In genomic region chr1:198167436-198167934, GRCh38 we compare ENCODE assay signal across 8 cellular contexts. TPM values are rescaled to one million over a fixed set of nuclear protein-coding genes. Genes with fewer than 3 reads are reported as not detected.
DNase-seq lines count a peak whose midpoint lies in the region; ATAC-seq, FAIRE-seq and TF ChIP-seq lines count a peak whose summit lies in the region.

No MANE protein-coding gene starts in this region.

- H2AFZ ChIP-seq in GM12878 (ENCODE audit: control insufficient read depth, low read depth, low read length) (no peak overlapping the region), MM.1S (ENCODE audit: low read length) (no peak overlapping the region)

- ATAC-seq in GM18505 (IDR thresholded peaks at IDR 0.05; ENCODE audit: unreplicated experiment) (peak; percentile 61), GM21737 (IDR thresholded peaks at IDR 0.05; ENCODE audit: unreplicated experiment) (peak; percentile 55), GM12878 (peak; percentile 80), GM18873 (IDR thresholded peaks at IDR 0.05; ENCODE audit: low FRiP score, unreplicated experiment) (no peak)

- TF ChIP-seq CTCF in GM12878 (IDR thresholded peaks at IDR 0.05 in 2 of 3, conservative IDR thresholded peaks at IDR 0.05 in 1 of 3; ENCODE audit: control insufficient read depth in 2 of 3, extremely low read depth in 1 of 3, insufficient read depth in 1 of 3, low read depth in 3 of 3, low read length in 3 of 3) = no peak
- TF ChIP-seq CTCF in MM.1S (IDR thresholded peaks at IDR 0.05; ENCODE audit: low read length) = no peak

- in situ Hi-C loops in GM12878 (cut with MboI) = loop anchor here (10.0 kb wide), 1 partner anchor 507 kb away; no protein-coding TSS in a partner anchor

- H3K36me3 ChIP-seq in GM12878 (ENCODE audit: control insufficient read depth in 2 of 2, insufficient read depth in 2 of 2, low read length in 1 of 2) = no peaks in the 10 kb centered on the region; a peak in 1 of 4 replicates
- H3K36me3 ChIP-seq in skeletal muscle satellite cell (ENCODE audit: insufficient read depth, low read length) = no peaks in the 10 kb centered on the region
- H3K36me3 ChIP-seq in MM.1S (replicated peaks; ENCODE audit: insufficient read depth, low read length) = no peaks in the 10 kb centered on the region

- peak overlapping the region; percentile 59 for H3K27ac ChIP-seq in GM12878 (ENCODE audit: control insufficient read depth, insufficient read depth)
- no peak overlapping the region for H3K27ac ChIP-seq in MM.1S (ENCODE audit: low read length)

- POLR2A ChIA-PET in GM12878 (lab: Charles Lee) = interaction anchor here (0.6 to 3.4 kb wide), 5 partner anchors 9 to 489 kb away, joined by 3 to 17 read pairs (median 4); no protein-coding TSS in a partner anchor

- H3K4me1 ChIP-seq in GM12878 (ENCODE audit: control insufficient read depth, insufficient read depth, low read length) (peaks cover 47% of the 10 kb centered on the region), skeletal muscle satellite cell (ENCODE audit: control insufficient read depth, insufficient read depth, low read length) (peaks cover 38% of the 10 kb centered on the region), MM.1S (ENCODE audit: low read length) (peaks cover 1% of the 10 kb centered on the region; the same call in 1 of the 2 replicates)

- RAD21 ChIA-PET in GM12878 (lab: Charles Lee; ENCODE audit: unreplicated experiment) = interaction anchor here (0.6 to 2.0 kb wide), 8 partner anchors 9 to 489 kb away, joined by 3 to 14 read pairs (median 5); partner anchors contain the start of gene NEK7

- H3K9ac ChIP-seq in GM12878 (ENCODE audit: control insufficient read depth, insufficient read depth, low read length) (peak overlapping the region; percentile 15; the same call in 1 of the 2 replicates), skeletal muscle satellite cell (ENCODE audit: low read depth, low read length) (no peak overlapping the region), MM.1S (ENCODE audit: low read length) (no peak overlapping the region)

- DNase-seq in LHCN-M2 (ENCODE audit: low read depth) (peak; percentile 50), GM12878 (ENCODE audit: low read depth, low spot score) (peak; percentile 85), MM.1S (no peak), superior temporal gyrus (ENCODE audit: extremely low spot score) (no peak)

- TF ChIP-seq EP300 in GM12878 (IDR thresholded peaks at IDR 0.05; ENCODE audit: borderline replicate concordance in 1 of 2, control insufficient read depth in 1 of 2, low read depth in 2 of 2, low read length in 2 of 2) = peak; percentile 67 to 89; a peak in 3 of 4 replicates

- CTCF ChIA-PET in GM12878 (lab: Yijun Ruan, JAX) = interaction anchor here (0.8 to 3.4 kb wide), 6 partner anchors 9 to 32 kb away, joined by 3 to 18 read pairs (median 4); partner anchors contain the start of gene NEK7

- H4K20me1 ChIP-seq in GM12878 (ENCODE audit: control insufficient read depth, insufficient read depth) (no peaks in the 10 kb centered on the region), MM.1S (ENCODE audit: insufficient read depth, low read length) (peaks cover 25% of the 10 kb centered on the region; the same call in 1 of the 2 replicates)

- peak overlapping the region; percentile 84 for H3K4me2 ChIP-seq in GM12878 (ENCODE audit: control insufficient read depth, insufficient read depth)
- H3K4me2 ChIP-seq in skeletal muscle satellite cell (ENCODE audit: low read length) = peak overlapping the region; percentile 53
- no peak overlapping the region for H3K4me2 ChIP-seq in MM.1S (ENCODE audit: low read depth, low read length)

- H3K27me3 ChIP-seq in GM12878 (replicated peaks in 1 of 2; ENCODE audit: control insufficient read depth in 2 of 2, insufficient read depth in 2 of 2, low read length in 1 of 2) (no peaks in the 10 kb centered on the region), skeletal muscle satellite cell (ENCODE audit: control insufficient read depth, insufficient read depth, low read length) (no peaks in the 10 kb centered on the region), MM.1S (replicated peaks; ENCODE audit: insufficient read depth, low read length) (no peaks in the 10 kb centered on the region)

- H3K4me3 ChIP-seq in GM12878 (peak overlapping the region; percentile 57), skeletal muscle satellite cell (ENCODE audit: low read length) (no peak overlapping the region), MM.1S (ENCODE audit: low read length) (no peak overlapping the region)

- 4% methylated on average over 3 of the region's 3 CpGs for WGBS in GM12878 (ENCODE audit: insufficient coverage, insufficient replicate concordance, low lambda C conversion rate, missing lambda C conversion rate)

- no peaks in the 10 kb centered on the region for H3K9me2 ChIP-seq in MM.1S (replicated peaks; ENCODE audit: insufficient read depth, low read length)

- H3F3A ChIP-seq in MM.1S (ENCODE audit: insufficient read depth, low read length) = no peaks in the 10 kb centered on the region

- intact Hi-C loops in GM12878 (cut with micrococcal nuclease; ENCODE audit: unreplicated experiment) = no loop called here

- FAIRE-seq in GM12878 (lab: Jason Lieb, UNC) = no peak

- peaks cover 86% of the 10 kb centered on the region for H3K79me2 ChIP-seq in GM12878 (ENCODE audit: control insufficient read depth, insufficient read depth, low read length)
- peaks cover 100% of the 10 kb centered on the region for H3K79me2 ChIP-seq in MM.1S (ENCODE audit: low read length)

- TF ChIP-seq POLR2A in GM18505 (IDR thresholded peaks at IDR 0.05; ENCODE audit: borderline replicate concordance, extremely low read depth, insufficient read depth, insufficient read length) (no peak), GM12878 (IDR thresholded peaks at IDR 0.05; ENCODE audit: low read depth, low read length) (no peak)

- no peak for TF ChIP-seq RAD21 in GM12878 (IDR thresholded peaks at IDR 0.05; ENCODE audit: insufficient read depth, low read depth, low read length)

- no TSS peak for BruUV-seq in GM12878 (replicated peaks; lab: Mats Ljungman, UMichigan)

- SMC1A ChIA-PET in GM12878 (lab: Charles Lee; ENCODE audit: uncharacterized antibody, unreplicated experiment) = interaction anchor here (0.7 to 6.1 kb wide), 12 partner anchors 8 to 191 kb away, joined by 3 to 44 read pairs (median 4); no protein-coding TSS in a partner anchor

- H3K9me3 ChIP-seq in GM12878 (replicated peaks; ENCODE audit: control insufficient read depth, insufficient read depth, low read length) = no peaks in the 10 kb centered on the region; the same call in 2 of the 3 replicates
- no peaks in the 10 kb centered on the region for H3K9me3 ChIP-seq in skeletal muscle satellite cell (replicated peaks; ENCODE audit: low read length)
- H3K9me3 ChIP-seq in MM.1S (replicated peaks; ENCODE audit: insufficient read depth, low read length) = no peaks in the 10 kb centered on the region

TF ChIP-seq in GM12878, 131 proteins besides CTCF, POLR2A, EP300 and RAD21 (continues in another document):
- TF ChIP-seq SREBF2 (IDR thresholded peaks at IDR 0.05; ENCODE audit: low read length) (no peak), BCL3 (IDR thresholded peaks at IDR 0.05; ENCODE audit: borderline replicate concordance, insufficient read depth, low read depth, low read length, poor library complexity, severe bottlenecking) (no peak), MEF2A (IDR thresholded peaks at IDR 0.05; ENCODE audit: insufficient read depth, low read depth, low read length) (no peak), ZNF217 (IDR thresholded peaks at IDR 0.05) (peak; percentile 73; the same call in 1 of the 2 replicates), BHLHE40 (IDR thresholded peaks at IDR 0.05; ENCODE audit: borderline replicate concordance in 1 of 2, low read depth in 2 of 2, low read length in 1 of 2) (peak; percentile 24 to 50; a peak in 2 of 4 replicates), MTA3 (IDR thresholded peaks at IDR 0.05; ENCODE audit: borderline replicate concordance, low read length) (no peak), SMAD1 (IDR thresholded peaks at IDR 0.05; ENCODE audit: low read depth, partially characterized antibody) (peak; percentile 92), YBX1 (IDR thresholded peaks at IDR 0.05) (no peak), ZNF384 (IDR thresholded peaks at IDR 0.05; ENCODE audit: borderline replicate concordance, low read depth, low read length) (peak; percentile 53; the same call in 1 of the 2 replicates), MEF2B (IDR thresholded peaks at IDR 0.05; ENCODE audit: partially characterized antibody, poor library complexity, severe bottlenecking) (peak; percentile 77)

RNA-seq across cellular contexts. Expression of gene NEK7, which starts 10.7 kb away (rescaled TPM):
- total RNA-seq in LHCN-M2 (2014; rRNA removed) = 66.8 and 73.0 TPM in 2 replicates
- 18.7 TPM for polyA plus RNA-seq in LHCN-M2 (2012)
- total RNA-seq in GM12878 (2013; cell fraction: nucleolus; rRNA removed) = 33.9 and 40.9 TPM in 2 replicates
- total RNA-seq in GM12878 (2014; rRNA removed) = 23.5 and 25.0 TPM in 2 replicates
- 24.6 and 26.4 TPM in 2 replicates for total RNA-seq in GM12878 (2014; rRNA removed; fragmentation: Illumina TruSeq; extraction: Trizol)
- 28.4 and 31.5 TPM in 2 replicates for total RNA-seq in GM12878 (2021)
- polyA plus RNA-seq in GM12878 (2011; ENCODE audit: low read depth) = 5.9 TPM
- 77.7 and 106 TPM in 2 replicates for polyA plus RNA-seq in GM12878 (2011; rRNA removed)
- 38.8 and 41.7 TPM in 2 replicates for polyA plus RNA-seq in GM12878 (2011; cell fraction: cytosol; rRNA removed)
- polyA plus RNA-seq in GM12878 (2011; cell fraction: nucleus; rRNA removed) = 31.0 and 37.9 TPM in 2 replicates
- 13.1 and 16.3 TPM in 2 replicates for polyA plus RNA-seq in GM12878 (2012)
- polyA plus RNA-seq in GM12878 (2014; fragmentation: Illumina TruSeq; extraction: Trizol) = 23.4 and 24.9 TPM in 2 replicates
- polyA plus RNA-seq in GM12878 (2014; fragmentation: Nextera tagmentation; extraction: Ambion mirVana) = 1 to 10 TPM; 9.4 to 9.9 TPM
- polyA plus RNA-seq in GM12878 (2014; rRNA removed) = 14.5 and 17.4 TPM in 2 replicates
- polyA plus RNA-seq in GM12878 (2016; fragmentation: Nextera tagmentation; extraction: Ambion mirVana) = 10 to 100 TPM; 17.0 to 34.8 TPM
- 71.1 and 138 TPM in 2 replicates for polyA minus RNA-seq in GM12878 (2011; rRNA and poly(A)+ RNA removed)
- polyA minus RNA-seq in GM12878 (2011; cell fraction: cytosol; rRNA and poly(A)+ RNA removed) = 30.9 and 41.6 TPM in 2 replicates
- 20.1 and 37.7 TPM in 2 replicates for polyA minus RNA-seq in GM12878 (2011; cell fraction: nucleus; rRNA and poly(A)+ RNA removed)
- 48.9 and 62.5 TPM in 2 replicates for total RNA-seq in skeletal muscle satellite cell (2012; rRNA removed)

Comparison
In these comparisons a context has a peak if more than half of its experiments do, and no peak if none do; other contexts are left out.
1. DNase-seq: peak in LHCN-M2 (single experiment) and GM12878 (single experiment); none in MM.1S (single experiment) and superior temporal gyrus (single experiment).